8 cellular contexts compared by ENCODE assay signal in the genomic region with DNA sequence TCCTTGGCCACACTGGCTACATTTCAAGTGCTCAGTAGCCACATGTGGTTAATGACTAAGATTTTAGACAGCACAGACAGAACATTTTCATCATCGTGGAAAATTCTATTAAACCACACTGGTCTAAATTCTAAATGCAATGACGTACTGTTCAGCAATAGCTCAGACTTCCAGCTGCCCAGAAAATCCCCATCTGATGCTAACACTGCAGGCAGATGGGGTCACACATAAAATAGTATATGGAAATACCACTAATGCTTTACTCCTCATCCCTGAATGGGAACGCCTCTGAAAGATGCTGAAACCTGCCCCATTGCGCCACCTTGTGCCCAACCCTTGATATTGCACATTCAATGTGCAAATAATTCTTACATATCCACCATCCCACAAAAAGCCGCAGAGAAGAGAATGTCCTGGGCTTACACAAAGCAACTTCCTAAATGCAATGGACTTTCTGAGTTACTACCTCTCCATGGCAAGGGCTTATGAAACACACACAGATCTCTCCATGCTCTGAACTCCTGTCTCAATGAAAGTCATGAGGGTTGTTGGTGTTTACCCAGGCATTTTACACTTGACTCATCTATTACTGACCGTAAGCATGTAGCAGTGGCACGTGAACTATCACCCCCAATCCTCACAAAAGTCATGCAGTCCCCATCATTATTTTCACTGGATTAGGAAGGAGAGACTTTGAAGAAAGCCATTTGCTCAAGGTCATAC. TPM values are rescaled to one million over a fixed set of nuclear protein-coding genes. Genes with fewer than 3 reads are reported as not detected.
DNase-seq lines count a peak whose midpoint lies in the region; ATAC-seq and TF ChIP-seq lines count a peak whose summit lies in the region.

No MANE protein-coding gene starts in this region.

- no peaks in the 10 kb centered on the region for H3K9me3 ChIP-seq in body of pancreas

- H3K36me3 Mint-ChIP-seq in stimulated activated memory B cell treated with anti-CD40 and anti-IgM and Interleukin-4, amounts not matched to agents 10 μg/mL and 1 μg/mL and 100 μg/mL, for 72 hours: no peaks in the 10 kb centered on the region

- no peaks in the 10 kb centered on the region for H3K4me1 ChIP-seq in body of pancreas

- H3K27ac ChIP-seq in C4-2B (no peak overlapping the region), body of pancreas (no peak overlapping the region)

- H3K27ac Mint-ChIP-seq in stimulated activated memory B cell treated with anti-CD40 and anti-IgM and Interleukin-4, amounts not matched to agents 10 μg/mL and 1 μg/mL and 100 μg/mL, for 72 hours: no peak overlapping the region

- H3K4me3 ChIP-seq in body of pancreas: no peak overlapping the region

- H3K27me3 ChIP-seq in body of pancreas: no peaks in the 10 kb centered on the region

- no peaks in the 10 kb centered on the region for H3K9me3 Mint-ChIP-seq in stimulated activated memory B cell treated with anti-CD40 and anti-IgM and Interleukin-4, amounts not matched to agents 10 μg/mL and 1 μg/mL and 100 μg/mL, for 72 hours

- no peaks in the 10 kb centered on the region for H3K27me3 Mint-ChIP-seq in stimulated activated memory B cell treated with anti-CD40 and anti-IgM and Interleukin-4, amounts not matched to agents 10 μg/mL and 1 μg/mL and 100 μg/mL, for 72 hours

- 9 to 14% methylated on average over 7 of the region's 7 CpGs for WGBS in body of pancreas, 2 donors

- no peaks in the 10 kb centered on the region for H3K4me1 Mint-ChIP-seq in stimulated activated memory B cell treated with anti-CD40 and anti-IgM and Interleukin-4, amounts not matched to agents 10 μg/mL and 1 μg/mL and 100 μg/mL, for 72 hours

- H3K4me3 Mint-ChIP-seq in stimulated activated memory B cell treated with anti-CD40 and anti-IgM and Interleukin-4, amounts not matched to agents 10 μg/mL and 1 μg/mL and 100 μg/mL, for 72 hours: no peak overlapping the region

- no peak for TF ChIP-seq POLR2A in body of pancreas (IDR thresholded peaks at IDR 0.05)

- DNase-seq in NCI-H187 (lab: John Stamatoyannopoulos, UW) (peak; percentile 19 to 54), T1000 (lab: John Stamatoyannopoulos, UW) (peak; percentile 43), body of pancreas (peak; percentile 69 to 74 (median 72)), inferior parietal cortex (ENCODE audit: extremely low spot score) (peak; percentile 83)
- peak; percentile 59 for DNase-seq in stimulated activated CD4-positive, alpha-beta T cell treated with anti-CD3 and anti-CD28 coated beads, Interleukin-12 subunit alpha, Interleukin-12 subunit beta, amount 100 ng/mL, for 4 hours

- no peaks in the 10 kb centered on the region for H3K36me3 ChIP-seq in body of pancreas (replicated peaks in 1 of 2; ENCODE audit: insufficient read depth in 1 of 2, low read depth in 2 of 2)

- ATAC-seq in GM21390 (IDR thresholded peaks at IDR 0.05; ENCODE audit: unreplicated experiment) (peak; percentile 74), body of pancreas (peak; percentile 78)
- ATAC-seq in stimulated activated memory B cell treated with anti-CD40 and anti-IgM and Interleukin-4, amounts not matched to agents 10 μg/mL and 1 μg/mL and 100 μg/mL, for 72 hours: no peak

- TF ChIP-seq CTCF in C4-2B (conservative IDR thresholded peaks at IDR 0.05) (peak; percentile 91), body of pancreas (IDR thresholded peaks at IDR 0.05) (peak; percentile 58 to 84 (median 80))

- intact Hi-C loops in body of pancreas (cut with DNase I): loop anchor here (2.0 to 10.0 kb wide), 2 partner anchors 93 to 457 kb away; no protein-coding TSS in a partner anchor

RNA-seq across cellular contexts. Expression of a gene that starts 20.3 kb away (rescaled TPM):
- 1 to 10 TPM; 3.3 to 5.2 TPM for total RNA-seq in body of pancreas
